2 cellular contexts compared by ENCODE assay signal in the genomic region with DNA sequence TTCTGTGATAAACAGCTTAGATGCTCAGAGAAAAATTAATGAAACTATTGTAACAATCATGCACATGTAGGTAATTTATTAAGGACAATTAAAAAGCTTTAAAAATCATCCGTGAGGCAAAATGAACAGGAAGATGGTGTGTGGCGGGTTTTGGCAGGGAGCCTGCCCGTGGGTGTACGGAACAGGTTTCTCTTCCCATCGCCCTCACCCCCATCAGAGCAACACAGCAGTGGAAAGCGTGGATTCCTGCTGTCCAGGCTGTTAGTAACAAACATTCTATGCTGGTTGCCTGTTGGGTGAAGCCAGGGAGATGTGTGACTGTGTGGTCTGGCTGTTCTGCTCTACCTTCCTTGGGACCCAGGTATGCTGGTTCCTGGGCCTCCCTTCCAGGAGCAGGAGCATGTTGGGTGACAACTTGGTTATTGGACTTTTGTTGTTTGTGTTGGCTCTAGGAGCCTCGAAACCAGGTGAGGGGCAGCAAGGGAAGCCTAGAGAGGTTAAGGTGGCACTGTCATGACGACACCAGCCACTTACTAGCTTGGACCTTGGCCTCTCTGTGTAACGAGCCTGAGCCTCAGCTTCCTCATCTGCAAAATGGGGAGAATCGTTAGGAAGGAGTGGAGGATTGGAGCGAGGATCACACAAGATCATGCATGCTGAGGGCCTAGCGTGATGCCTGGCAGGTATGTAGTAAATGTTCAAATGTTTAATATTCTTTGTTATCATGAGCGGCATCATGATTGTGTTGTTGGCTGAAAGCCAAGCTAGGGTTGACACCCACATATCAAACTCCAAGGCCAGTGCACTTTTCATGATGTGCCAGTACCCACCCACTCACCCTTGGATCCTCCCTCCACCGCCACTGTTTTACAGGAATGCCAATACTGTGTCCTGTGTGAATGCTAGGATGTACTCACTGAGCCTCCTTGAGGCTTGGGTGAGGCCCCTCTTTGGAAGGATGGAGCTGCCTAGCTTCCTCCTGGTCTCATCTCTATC.
TF ChIP-seq lines count a peak whose summit lies in the region.

No MANE protein-coding gene starts in this region.

TF ChIP-seq in HEK293, 187 proteins besides CTCF, POLR2A, EP300 and RAD21:
- TF ChIP-seq EGR2 (tag by site-specific recombination; IDR thresholded peaks at IDR 0.05; ENCODE audit: low read depth) = peak; percentile 83
- no peak for TF ChIP-seq ZNF169 (tag by site-specific recombination; IDR thresholded peaks at IDR 0.05)
- no peak for TF ChIP-seq ZNF324 (tag by site-specific recombination; IDR thresholded peaks at IDR 0.05)
- peak; percentile 93 for TF ChIP-seq ZFHX2 (tag by site-specific recombination; conservative IDR thresholded peaks at IDR 0.05)
- TF ChIP-seq, protein P1, sequence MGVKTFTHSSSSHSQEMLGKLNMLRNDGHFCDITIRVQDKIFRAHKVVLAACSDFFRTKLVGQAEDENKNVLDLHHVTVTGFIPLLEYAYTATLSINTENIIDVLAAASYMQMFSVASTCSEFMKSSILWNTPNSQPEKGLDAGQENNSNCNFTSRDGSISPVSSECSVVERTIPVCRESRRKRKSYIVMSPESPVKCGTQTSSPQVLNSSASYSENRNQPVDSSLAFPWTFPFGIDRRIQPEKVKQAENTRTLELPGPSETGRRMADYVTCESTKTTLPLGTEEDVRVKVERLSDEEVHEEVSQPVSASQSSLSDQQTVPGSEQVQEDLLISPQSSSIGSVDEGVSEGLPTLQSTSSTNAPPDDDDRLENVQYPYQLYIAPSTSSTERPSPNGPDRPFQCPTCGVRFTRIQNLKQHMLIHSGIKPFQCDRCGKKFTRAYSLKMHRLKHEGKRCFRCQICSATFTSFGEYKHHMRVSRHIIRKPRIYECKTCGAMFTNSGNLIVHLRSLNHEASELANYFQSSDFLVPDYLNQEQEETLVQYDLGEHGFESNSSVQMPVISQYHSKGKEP (tag by site-specific recombination; IDR thresholded peaks at IDR 0.05) = no peak
- peak; percentile 74 for TF ChIP-seq ZIC2 (tag by site-specific recombination; IDR thresholded peaks at IDR 0.05)
- TF ChIP-seq ZBTB20 (tag by site-specific recombination; IDR thresholded peaks at IDR 0.05) = peak; percentile 55
- no peak for TF ChIP-seq WT1 (tag by site-specific recombination; IDR thresholded peaks at IDR 0.05)
TF ChIP-seq in HEK293: peak in this region for 4.

TF ChIP-seq in H1, 55 proteins besides CTCF, POLR2A, EP300 and RAD21:
- TF ChIP-seq SUZ12 (IDR thresholded peaks at IDR 0.05; ENCODE audit: low read length) = no peak
- no peak for TF ChIP-seq CEBPB (IDR thresholded peaks at IDR 0.05; ENCODE audit: low read depth, low read length)
- TF ChIP-seq KDM4A (IDR thresholded peaks at IDR 0.05; ENCODE audit: low read depth, low read length, severe bottlenecking) = no peak
- TF ChIP-seq CHD1 (IDR thresholded peaks at IDR 0.05; ENCODE audit: low read depth, low read length) = no peak
- TF ChIP-seq NRF1 (IDR thresholded peaks at IDR 0.05; ENCODE audit: low read depth, low read length) = no peak
- no peak for TF ChIP-seq CTBP2 (IDR thresholded peaks at IDR 0.05; ENCODE audit: borderline replicate concordance, insufficient read depth, insufficient read length, low read length)
- TF ChIP-seq JUN (IDR thresholded peaks at IDR 0.05; ENCODE audit: low read depth, low read length) = no peak
- no peak for TF ChIP-seq PHF8 (conservative IDR thresholded peaks at IDR 0.05; ENCODE audit: low read depth, low read length)
- no peak for TF ChIP-seq SIN3A (conservative IDR thresholded peaks at IDR 0.05 in 1 of 2, IDR thresholded peaks at IDR 0.05 in 1 of 2; ENCODE audit: low read depth in 1 of 2, low read length in 2 of 2)
- no peak for TF ChIP-seq BRCA1 (IDR thresholded peaks at IDR 0.05; ENCODE audit: low read depth, low read length)
- TF ChIP-seq NANOG (IDR thresholded peaks at IDR 0.05; ENCODE audit: insufficient read depth, low read depth, low read length, poor library complexity, severe bottlenecking) = no peak
- no peak for TF ChIP-seq SAP30 (IDR thresholded peaks at IDR 0.05; ENCODE audit: insufficient read depth, insufficient replicate concordance, low read length)
TF ChIP-seq in H1: peak in this region for 0.
